In the genomic region with DNA sequence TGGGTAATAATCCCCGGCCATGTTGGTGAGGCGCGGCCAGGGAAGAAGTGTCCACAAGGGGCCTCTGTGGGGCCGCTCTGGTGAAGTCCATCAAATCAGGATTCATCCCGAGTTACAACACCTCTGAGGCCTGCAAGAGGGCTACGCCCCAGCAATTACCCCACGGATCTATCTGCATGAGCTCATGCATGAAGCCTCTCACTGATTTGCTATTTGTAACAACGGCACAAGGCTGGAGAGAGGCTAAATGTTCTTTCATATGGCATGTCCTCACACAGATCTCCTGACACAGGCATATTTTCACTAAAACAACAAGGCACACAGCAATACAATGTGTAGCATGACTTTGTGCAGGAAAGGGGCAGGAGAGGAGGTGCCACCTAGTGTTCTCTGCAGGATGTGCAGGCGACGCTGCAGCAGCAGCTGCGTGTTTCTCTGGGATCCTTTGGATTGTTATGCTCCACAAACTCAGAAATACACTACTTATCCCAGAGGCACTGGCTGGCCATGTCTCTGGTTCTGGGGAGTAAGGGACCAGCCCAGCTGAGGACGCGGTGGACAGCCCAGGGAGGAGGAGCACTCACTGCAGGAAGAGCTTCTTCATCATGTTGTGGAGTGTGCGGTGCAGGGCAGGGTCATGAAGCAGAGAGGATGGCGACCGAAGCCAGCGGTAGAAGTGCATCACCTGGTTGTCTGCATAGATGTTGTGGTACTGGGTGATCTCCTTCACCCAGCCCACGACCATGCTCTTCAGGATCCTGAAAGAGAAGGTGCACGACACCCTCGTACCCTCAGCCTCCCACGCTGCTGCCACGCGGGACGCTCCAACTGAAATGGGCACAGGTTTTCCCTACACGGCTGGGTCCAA, we compare ENCODE assay signal across 8 cellular contexts. TPM values are rescaled to one million over a fixed set of nuclear protein-coding genes. Genes with fewer than 3 reads are reported as not detected.
DNase-seq lines count a peak whose midpoint lies in the region; ATAC-seq, FAIRE-seq and TF ChIP-seq lines count a peak whose summit lies in the region.

No MANE protein-coding gene starts in this region.

- H3K27me3 Mint-ChIP-seq in type B pancreatic cell = no peaks in the 10 kb centered on the region

- H3K9ac ChIP-seq in DND-41 (ENCODE audit: low read depth, low read length) = no peak overlapping the region

- H3K27ac Mint-ChIP-seq in type B pancreatic cell = no peak overlapping the region

- no peaks in the 10 kb centered on the region for H3K9me3 ChIP-seq in DND-41 (ENCODE audit: insufficient read depth, low read length, severe bottlenecking)

- no peak overlapping the region for H3K27ac ChIP-seq in DND-41 (ENCODE audit: low read length)

- H3K36me3 Mint-ChIP-seq in type B pancreatic cell = peaks cover 13% of the 10 kb centered on the region

- no peaks in the 10 kb centered on the region for H3K4me1 ChIP-seq in DND-41 (ENCODE audit: insufficient read depth, low read length)

- peaks cover 2% of the 10 kb centered on the region; the same call in 1 of the 2 replicates for H3K79me2 ChIP-seq in DND-41 (ENCODE audit: insufficient read depth, low read length)

- TF ChIP-seq CTCF in DND-41 (IDR thresholded peaks at IDR 0.05; ENCODE audit: borderline replicate concordance, extremely low read depth, low read length, poor library complexity, severe bottlenecking) (peak; percentile 84), type B pancreatic cell (conservative IDR thresholded peaks at IDR 0.05) (peak; percentile 83)

- no peak overlapping the region for H3K4me3 Mint-ChIP-seq in type B pancreatic cell

- FAIRE-seq in islet of Langerhans (lab: Jason Lieb, UNC) = peak; percentile 89

- H3K4me2 ChIP-seq in DND-41 (ENCODE audit: insufficient read depth, low read length) = no peak overlapping the region

- ATAC-seq in DND-41 (ENCODE audit: insufficient read depth, low read depth) (peak; percentile 72), HG02678 (IDR thresholded peaks at IDR 0.05; ENCODE audit: unreplicated experiment) (no peak)

- no peaks in the 10 kb centered on the region for H3K27me3 ChIP-seq in DND-41 (ENCODE audit: insufficient read depth, low read length, poor library complexity)

- DNase-seq in DND-41 = peak; percentile 39
- peak; percentile 84 for DNase-seq in HuH-7 (ENCODE audit: low spot score)
- DNase-seq in amniotic epithelial cell (ENCODE audit: low read depth) = peak; percentile 98
- no peak for DNase-seq in type B pancreatic cell (ENCODE audit: extremely low spot score, unreplicated experiment)
- no peak for DNase-seq in T-helper 9 cell
- no peak for DNase-seq in NCI-H774 (lab: John Stamatoyannopoulos, UW)

- H3K4me1 Mint-ChIP-seq in type B pancreatic cell (ENCODE audit: unreplicated experiment) = peaks cover 6% of the 10 kb centered on the region

- H4K20me1 ChIP-seq in DND-41 (ENCODE audit: insufficient read depth, low read length) = peaks cover 52% of the 10 kb centered on the region

- H3K4me3 ChIP-seq in DND-41 (ENCODE audit: low read depth in 1 of 2, low read length in 2 of 2) = no peak overlapping the region

- H3K9me3 Mint-ChIP-seq in type B pancreatic cell = no peaks in the 10 kb centered on the region

- peaks cover 99% of the 10 kb centered on the region for H3K36me3 ChIP-seq in DND-41 (ENCODE audit: insufficient read depth, low read length)

- H2AFZ ChIP-seq in DND-41 (ENCODE audit: low read depth, low read length) = no peak overlapping the region

RNA-seq across cellular contexts. Expression of gene P2RX2, which starts 20.2 kb away (rescaled TPM):
- 2.8 and 5.4 TPM in 2 replicates for total RNA-seq in type B pancreatic cell (ENCODE audit: low replicate concordance)

RNA-seq across cellular contexts. Expression of gene LRCOL1, which starts 28.4 kb away (rescaled TPM):
- not detected in 2 replicates for total RNA-seq in type B pancreatic cell (ENCODE audit: low replicate concordance)

RNA-seq across cellular contexts. Expression of gene POLE, which starts 48.4 kb away (rescaled TPM):
- total RNA-seq in type B pancreatic cell (ENCODE audit: low replicate concordance) = 67.3 and 113 TPM in 2 replicates

RNA-seq across cellular contexts. Expression of gene PXMP2, which starts 48.6 kb away (rescaled TPM):
- total RNA-seq in type B pancreatic cell (ENCODE audit: low replicate concordance) = 23.6 and 38.5 TPM in 2 replicates

Comparison
In these comparisons a context has a peak if more than half of its experiments do, and no peak if none do; other contexts are left out.
1. DNase-seq: peak in DND-41 (single experiment), HuH-7 (single experiment) and amniotic epithelial cell (single experiment); none in type B pancreatic cell (single experiment), T-helper 9 cell (single experiment) and NCI-H774 (single experiment).